ENCODE assay signal across 23 cellular contexts in the genomic region with DNA sequence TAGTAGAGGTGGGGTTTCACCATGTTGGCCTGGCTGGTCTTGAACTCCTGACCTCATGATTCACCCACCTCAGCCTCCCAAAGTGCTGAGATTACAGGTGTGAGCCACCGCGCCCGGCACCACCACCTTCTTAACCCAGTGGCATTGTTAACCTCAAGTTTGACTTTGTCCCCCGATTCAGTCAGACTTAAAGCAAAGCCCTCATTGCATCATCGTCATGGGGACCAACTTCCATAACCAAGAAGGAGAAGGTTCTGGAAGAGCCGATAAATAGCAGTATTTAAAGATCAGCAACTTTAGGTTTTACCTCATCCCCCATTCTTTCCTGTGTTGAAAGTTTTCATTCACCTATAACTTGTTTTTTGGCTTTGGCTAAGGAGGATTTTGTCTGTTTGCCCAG. TPM values are rescaled to one million over a fixed set of nuclear protein-coding genes. Genes with fewer than 3 reads are reported as not detected.
"Had no signal": no experiment of that assay in that cellular context is flagged by ENCODE, and none has a peak within 500 bp of the region (broad histone marks: within the 10 kb centered on the region; RNA-seq: fewer than 3 reads in every experiment).

No MANE protein-coding gene starts in this region.

- ATAC-seq: activated T-cell treated with anti-CD3 and anti-CD28 coated beads, Interleukin-2, amount 50 U/mL, for 72 hours; PC-3; T-cell had no signal

- H3K4me3 ChIP-seq: adrenal gland had no signal

- FAIRE-seq: RCC 7860, TTC549 had no signal

- DNase-seq: activated B cell treated with CpG ODN at 0.5 μM for 24 hours; activated CD4-positive, alpha-beta memory T cell treated with anti-CD3 and anti-CD28 coated beads for 36 hours; activated CD4-positive, alpha-beta T cell treated with anti-CD3 and anti-CD28 coated beads for 1 hour; activated CD4-positive, alpha-beta T cell treated with anti-CD3 and anti-CD28 coated beads, Interleukin-2, amount 10 ng/mL, durations not matched to agents 24 days and 14 days; activated CD8-positive, alpha-beta memory T cell treated with anti-CD3 and anti-CD28 coated beads for 24 hours; activated naive CD4-positive, alpha-beta T cell treated with anti-CD3 and anti-CD28 coated beads, Interleukin-2, amount 50 U/mL, for 16 hours; activated naive CD8-positive, alpha-beta T cell treated with anti-CD3 and anti-CD28 coated beads, Interleukin-2, amount 10 ng/mL, durations not matched to agents 7 days and 5 days; activated T-cell treated with anti-CD3 and anti-CD28 coated beads, Interleukin-2, amount 50 U/mL, for 72 hours; adrenal gland; Karpas-422; MM.1S; NCI-H1105; NCI-H1436; NCI-H187; NCI-H2081; NCI-H524; PC-3; SHP77 treated with DMSO at 0.1 percent for 48 hours; T-cell; T-helper 2 cell; T1000 had no signal

- H3K27me3 ChIP-seq: adrenal gland had no signal

- H3K27ac ChIP-seq: adrenal gland had no signal

- H3K9me3 ChIP-seq: adrenal gland had no signal

RNA-seq across cellular contexts. Expression of gene C5AR1, which starts 41.6 kb away (rescaled TPM):
- total RNA-seq: PC-3 had no signal
